Comparison of ENCODE assay signal across 25 cellular contexts in the genomic region with DNA sequence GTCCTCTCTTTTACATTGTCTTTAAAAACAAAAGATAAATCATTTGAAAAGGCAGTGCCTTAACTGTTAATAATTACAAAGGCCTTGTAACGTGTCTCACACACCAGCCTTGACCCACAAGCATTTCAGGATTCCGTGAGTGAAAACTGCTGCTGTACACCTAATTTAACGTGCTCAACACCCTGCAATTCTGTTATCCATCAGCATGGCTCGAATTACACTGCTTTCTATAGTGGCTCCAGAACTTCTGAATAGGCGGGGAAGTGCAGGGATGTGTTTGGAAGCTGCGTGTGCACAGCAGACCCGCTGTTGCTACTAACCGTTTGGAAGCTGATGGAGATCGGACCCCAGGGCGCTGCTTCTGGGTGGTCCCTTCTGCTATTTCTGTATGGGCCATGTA. TPM values are rescaled to one million over a fixed set of nuclear protein-coding genes. Genes with fewer than 3 reads are reported as not detected.
"Had no signal": no experiment of that assay in that cellular context is flagged by ENCODE, and none has a peak within 500 bp of the region (broad histone marks: within the 10 kb centered on the region; RNA-seq: fewer than 3 reads in every experiment).

No MANE protein-coding gene starts in this region.

- H3K9me3 ChIP-seq: breast epithelium, SJSA1 had no signal

- H3K4me3 ChIP-seq: breast epithelium, SJSA1 had no signal

- H3K4me1 ChIP-seq: breast epithelium had no signal

- H3K27ac ChIP-seq: breast epithelium, RWPE1, SJSA1 had no signal

- H3K36me3 ChIP-seq: breast epithelium, SJSA1 had no signal

- DNase-seq: activated CD4-positive, alpha-beta T cell treated with anti-CD3 and anti-CD28 coated beads for 48 hours; activated CD4-positive, alpha-beta T cell treated with anti-CD3 and anti-CD28 coated beads, Interleukin-2, amount 50 U/mL, for 4 hours; activated CD4-positive, CD25-positive, alpha-beta regulatory T cell treated with anti-CD3 and anti-CD28 coated beads, Interleukin-2, amount 50 U/mL, for 72 hours; activated CD8-positive, alpha-beta memory T cell treated with anti-CD3 and anti-CD28 coated beads, Interleukin-2, amount 50 U/mL, for 48 hours; activated CD8-positive, alpha-beta T cell treated with anti-CD3 and anti-CD28 coated beads, Interleukin-2, amount 10 ng/mL, durations not matched to agents 7 days and 5 days; activated T-cell treated with anti-CD3 and anti-CD28 coated beads, Interleukin-2, amount 50 U/mL, for 1 hour; aorta; caudate nucleus; Kasumi-1; KBM-7; NCI-H1048; NCI-H146; NCI-H187 treated with DMSO at 0.1 percent for 48 hours; NCI-H2081 treated with DMSO at 0.1 percent for 48 hours; NCI-H446; NCI-H524; NCI-H82; OCI-M1; Right ventricle myocardium superior; T-helper 17 cell; T-helper 9 cell had no signal

RNA-seq across cellular contexts. Expression of gene ISL2, which starts 15.4 kb away (rescaled TPM):
- total RNA-seq: aorta, cerebellum, Right ventricle myocardium superior, T-helper 17 cell had no signal
